ENCODE assay signal across 35 cellular contexts in the genomic region with DNA sequence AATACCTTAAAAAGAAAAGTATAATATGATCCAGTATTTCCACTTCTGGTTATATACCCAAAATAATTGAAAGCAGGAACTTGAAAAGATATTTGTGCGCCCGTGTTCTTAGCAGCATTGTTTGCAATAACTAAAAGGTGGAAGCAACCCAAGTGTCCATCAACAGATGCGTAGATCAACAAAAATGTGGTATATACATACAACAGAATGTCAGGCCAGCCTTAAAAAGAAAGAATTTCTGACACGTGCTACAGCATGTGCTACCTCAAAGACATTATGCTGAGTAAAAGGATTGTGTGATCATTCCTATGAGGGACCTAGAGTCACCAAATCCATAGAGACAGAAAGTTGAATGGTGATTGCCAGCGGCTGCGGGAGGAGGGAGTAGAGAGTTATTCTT.
"Had no signal": no experiment of that assay in that cellular context is flagged by ENCODE, and none has a peak within 500 bp of the region (broad histone marks: within the 10 kb centered on the region; RNA-seq: fewer than 3 reads in every experiment).

No MANE protein-coding gene starts in this region.

- DNase-seq: activated B cell treated with CpG ODN at 0.5 μM for 24 hours; activated CD4-positive, alpha-beta memory T cell treated with anti-CD3 and anti-CD28 coated beads for 36 hours; activated CD4-positive, alpha-beta T cell treated with anti-CD3 and anti-CD28 coated beads for 4 hours; activated CD4-positive, alpha-beta T cell treated with anti-CD3 and anti-CD28 coated beads, Interleukin-2, amount 10 ng/mL, durations not matched to agents 24 days and 14 days; activated CD4-positive, alpha-beta T cell treated with anti-CD3 and anti-CD28 coated beads, Interleukin-2, amount 50 U/mL, for 1 hour; activated CD4-positive, alpha-beta T cell treated with anti-CD3 and anti-CD28 coated beads, Interleukin-2, amount 50 U/mL, for 4 hours; activated CD4-positive, CD25-positive, alpha-beta regulatory T cell treated with anti-CD3 and anti-CD28 coated beads, Interleukin-2, amount 50 U/mL, for 72 hours; activated CD8-positive, alpha-beta memory T cell treated with anti-CD3 and anti-CD28 coated beads, Interleukin-2, amount 50 U/mL, for 4 hours; activated CD8-positive, alpha-beta T cell treated with anti-CD3 and anti-CD28 coated beads for 36 hours; activated effector memory CD4-positive, alpha-beta T cell treated with anti-CD3 and anti-CD28 coated beads, Interleukin-2, amount 50 U/mL, for 16 hours; activated gamma-delta T cell treated with Interleukin-2 at 50 U/mL for 16 hours; activated naive CD4-positive, alpha-beta T cell; activated naive CD4-positive, alpha-beta T cell treated with anti-CD3 and anti-CD28 coated beads for 36 hours; activated naive CD4-positive, alpha-beta T cell treated with anti-CD3 and anti-CD28 coated beads, Interleukin-2, amount 50 U/mL, for 16 hours; activated naive CD8-positive, alpha-beta T cell treated with anti-CD3 and anti-CD28 coated beads for 36 hours; activated T-cell treated with anti-CD3 and anti-CD28 coated beads for 4 hours; activated T-cell treated with anti-CD3 and anti-CD28 coated beads, Interleukin-2, amount 50 U/mL, for 1 hour; activated T-cell treated with anti-CD3 and anti-CD28 coated beads, Interleukin-2, amount 50 U/mL, for 4 hours; activated T-cell treated with anti-CD3 and anti-CD28 coated beads, Interleukin-2, amount 50 U/mL, for 72 hours; adrenal gland; amniotic stem cell; aorta; body of pancreas; brain microvascular endothelial cell; caudate nucleus; T-helper 1 cell; T-helper 2 cell; T-helper 9 cell had no signal

- ATAC-seq: activated CD8-positive, alpha-beta T cell treated with anti-CD3 and anti-CD28 coated beads for 36 hours; activated naive CD4-positive, alpha-beta T cell treated with anti-CD3 and anti-CD28 coated beads, Interleukin-2, amount 50 U/mL, for 72 hours; activated T-cell treated with anti-CD3 and anti-CD28 coated beads, Interleukin-2, amount 50 U/mL, for 4 hours; activated T-cell treated with anti-CD3 and anti-CD28 coated beads, Interleukin-2, amount 50 U/mL, for 72 hours; activated T-helper 17 cell treated with anti-CD3 and anti-CD28 coated beads, Interleukin-2, amount 50 U/mL, for 72 hours; body of pancreas had no signal

- H3K27ac ChIP-seq: adrenal gland, body of pancreas, brain microvascular endothelial cell, breast epithelium, cardiac muscle cell, VCaP had no signal

- FAIRE-seq: astrocyte, TTC549 had no signal

- H3K4me3 ChIP-seq: adrenal gland, body of pancreas, breast epithelium, cardiac muscle cell had no signal

- H3K36me3 ChIP-seq: adrenal gland, brain microvascular endothelial cell, breast epithelium, cardiac muscle cell had no signal

- H3K4me1 ChIP-seq: body of pancreas, breast epithelium had no signal

- H3K9me3 ChIP-seq: adrenal gland, body of pancreas, breast epithelium had no signal

- H3K27me3 ChIP-seq: adrenal gland, body of pancreas, brain microvascular endothelial cell, breast epithelium, cardiac muscle cell had no signal
